Comparison of ENCODE assay signal across 1 cellular context in the genomic region with DNA sequence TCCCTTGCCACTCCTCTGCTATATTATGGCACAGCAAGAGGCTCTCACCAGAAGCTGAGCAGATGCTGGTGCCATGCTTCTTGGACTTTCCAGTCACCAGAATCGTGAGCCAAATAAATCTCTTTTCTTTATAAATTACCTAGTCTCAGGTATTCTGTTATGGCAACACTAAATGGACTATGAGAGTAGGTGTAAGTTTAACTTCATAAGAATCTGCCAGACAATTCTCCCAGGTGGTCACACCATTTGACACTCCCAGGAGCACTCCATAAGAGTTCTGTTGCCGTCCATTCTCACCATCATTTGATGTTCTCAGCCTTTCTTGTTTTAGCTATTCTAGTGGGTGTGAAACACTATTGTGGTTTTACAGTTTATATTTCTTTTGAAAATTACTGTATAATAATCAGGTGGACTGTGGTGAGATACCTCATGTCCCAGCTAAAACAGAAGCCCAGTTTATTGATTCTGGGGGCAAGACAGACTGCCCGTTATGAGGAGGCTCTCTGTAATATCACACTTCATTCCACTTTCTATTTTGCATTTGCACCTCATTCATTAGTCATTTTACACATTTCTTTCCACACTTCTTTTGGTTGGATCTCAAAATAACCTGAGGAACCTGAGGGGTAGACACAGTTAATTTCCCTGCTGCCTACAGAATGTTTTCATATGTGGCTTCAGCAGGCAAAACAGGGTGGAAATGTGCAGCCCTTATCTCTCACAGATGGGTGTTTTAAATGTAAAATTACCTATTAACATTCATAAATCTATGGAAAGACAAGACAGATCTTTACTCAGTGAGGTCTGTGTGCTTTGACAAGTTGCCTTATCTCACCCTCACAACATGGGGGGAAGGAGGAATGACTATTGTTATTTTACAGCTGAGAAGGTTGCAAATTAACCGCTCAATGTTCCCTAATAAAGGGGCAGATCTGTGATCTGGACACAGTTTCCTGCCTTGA.
TF ChIP-seq lines count a peak whose summit lies in the region.

No MANE protein-coding gene starts in this region.

TF ChIP-seq in K562, 482 proteins besides CTCF, POLR2A, EP300 and RAD21 (continued from another document and continues in another):
- TF ChIP-seq, protein P1, sequence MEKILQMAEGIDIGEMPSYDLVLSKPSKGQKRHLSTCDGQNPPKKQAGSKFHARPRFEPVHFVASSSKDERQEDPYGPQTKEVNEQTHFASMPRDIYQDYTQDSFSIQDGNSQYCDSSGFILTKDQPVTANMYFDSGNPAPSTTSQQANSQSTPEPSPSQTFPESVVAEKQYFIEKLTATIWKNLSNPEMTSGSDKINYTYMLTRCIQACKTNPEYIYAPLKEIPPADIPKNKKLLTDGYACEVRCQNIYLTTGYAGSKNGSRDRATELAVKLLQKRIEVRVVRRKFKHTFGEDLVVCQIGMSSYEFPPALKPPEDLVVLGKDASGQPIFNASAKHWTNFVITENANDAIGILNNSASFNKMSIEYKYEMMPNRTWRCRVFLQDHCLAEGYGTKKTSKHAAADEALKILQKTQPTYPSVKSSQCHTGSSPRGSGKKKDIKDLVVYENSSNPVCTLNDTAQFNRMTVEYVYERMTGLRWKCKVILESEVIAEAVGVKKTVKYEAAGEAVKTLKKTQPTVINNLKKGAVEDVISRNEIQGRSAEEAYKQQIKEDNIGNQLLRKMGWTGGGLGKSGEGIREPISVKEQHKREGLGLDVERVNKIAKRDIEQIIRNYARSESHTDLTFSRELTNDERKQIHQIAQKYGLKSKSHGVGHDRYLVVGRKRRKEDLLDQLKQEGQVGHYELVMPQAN (IDR thresholded peaks at IDR 0.05; ENCODE audit: borderline replicate concordance), result no peak
- TF ChIP-seq ZNF175 (CRISPR knock-in tag; IDR thresholded peaks at IDR 0.05; ENCODE audit: low read depth) (peak; percentile 95), ZNF324 (CRISPR knock-in tag; IDR thresholded peaks at IDR 0.05) (no peak), SMARCA5 (IDR thresholded peaks at IDR 0.05) (no peak), MEF2A (IDR thresholded peaks at IDR 0.05; ENCODE audit: control insufficient read depth, low read depth, low read length) (no peak), NEUROD1 (IDR thresholded peaks at IDR 0.05; ENCODE audit: borderline replicate concordance, low read depth, low read length, partially characterized antibody) (peak; percentile 59), FOS (IDR thresholded peaks at IDR 0.05; ENCODE audit: extremely low read depth, insufficient read length) (no peak), SMARCA4 (IDR thresholded peaks at IDR 0.05) (peak; percentile 99), ETV5 (CRISPR knock-in tag; IDR thresholded peaks at IDR 0.05; ENCODE audit: low read depth) (peak; percentile 72; the same call in 1 of the 2 replicates), ZFP30 (CRISPR knock-in tag; IDR thresholded peaks at IDR 0.05; ENCODE audit: borderline replicate concordance) (no peak), CREM (IDR thresholded peaks at IDR 0.05; ENCODE audit: low read depth) (peak; percentile 82), HDAC2 (IDR thresholded peaks at IDR 0.05) (peak; percentile 91), SAP30 (IDR thresholded peaks at IDR 0.05; ENCODE audit: borderline replicate concordance, insufficient read depth, low read depth, low read length, poor library complexity, severe bottlenecking) (no peak), ZNF644 (tag; IDR thresholded peaks at IDR 0.05; ENCODE audit: low read depth) (peak; percentile 96), HDAC8 (tag; IDR thresholded peaks at IDR 0.05) (no peak), ZNF445 (CRISPR knock-in tag; IDR thresholded peaks at IDR 0.05; ENCODE audit: low read depth) (no peak), ZNF253 (CRISPR knock-in tag; conservative IDR thresholded peaks at IDR 0.05) (no peak), KAT2B (IDR thresholded peaks at IDR 0.05; ENCODE audit: low read depth, low read length) (no peak), ZNF696 (CRISPR knock-in tag; conservative IDR thresholded peaks at IDR 0.05) (0 out of 2 replicates have a peak, but pooled peaks have one; percentile 9), RBM22 (IDR thresholded peaks at IDR 0.05; ENCODE audit: low read depth, low read length, poor library complexity, severe bottlenecking) (no peak), ZNF75A (CRISPR knock-in tag; IDR thresholded peaks at IDR 0.05) (no peak), KLF6 (CRISPR knock-in tag; IDR thresholded peaks at IDR 0.05; ENCODE audit: borderline replicate concordance) (no peak; the same call in 1 of the 2 replicates), ZNF785 (CRISPR knock-in tag; IDR thresholded peaks at IDR 0.05) (no peak), XRCC5 (IDR thresholded peaks at IDR 0.05; ENCODE audit: low read depth, low read length) (no peak), ZNF57 (CRISPR knock-in tag; IDR thresholded peaks at IDR 0.05) (no peak), POLR2AphosphoS5 (IDR thresholded peaks at IDR 0.05; ENCODE audit: control insufficient read depth, insufficient read depth, low read depth, low read length) (peak; percentile 90), GABPA (tag; conservative IDR thresholded peaks at IDR 0.05; ENCODE audit: low read depth) (peak; percentile 38)
- TF ChIP-seq, protein P2, sequence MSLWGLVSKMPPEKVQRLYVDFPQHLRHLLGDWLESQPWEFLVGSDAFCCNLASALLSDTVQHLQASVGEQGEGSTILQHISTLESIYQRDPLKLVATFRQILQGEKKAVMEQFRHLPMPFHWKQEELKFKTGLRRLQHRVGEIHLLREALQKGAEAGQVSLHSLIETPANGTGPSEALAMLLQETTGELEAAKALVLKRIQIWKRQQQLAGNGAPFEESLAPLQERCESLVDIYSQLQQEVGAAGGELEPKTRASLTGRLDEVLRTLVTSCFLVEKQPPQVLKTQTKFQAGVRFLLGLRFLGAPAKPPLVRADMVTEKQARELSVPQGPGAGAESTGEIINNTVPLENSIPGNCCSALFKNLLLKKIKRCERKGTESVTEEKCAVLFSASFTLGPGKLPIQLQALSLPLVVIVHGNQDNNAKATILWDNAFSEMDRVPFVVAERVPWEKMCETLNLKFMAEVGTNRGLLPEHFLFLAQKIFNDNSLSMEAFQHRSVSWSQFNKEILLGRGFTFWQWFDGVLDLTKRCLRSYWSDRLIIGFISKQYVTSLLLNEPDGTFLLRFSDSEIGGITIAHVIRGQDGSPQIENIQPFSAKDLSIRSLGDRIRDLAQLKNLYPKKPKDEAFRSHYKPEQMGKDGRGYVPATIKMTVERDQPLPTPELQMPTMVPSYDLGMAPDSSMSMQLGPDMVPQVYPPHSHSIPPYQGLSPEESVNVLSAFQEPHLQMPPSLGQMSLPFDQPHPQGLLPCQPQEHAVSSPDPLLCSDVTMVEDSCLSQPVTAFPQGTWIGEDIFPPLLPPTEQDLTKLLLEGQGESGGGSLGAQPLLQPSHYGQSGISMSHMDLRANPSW (CRISPR knock-in tag; IDR thresholded peaks at IDR 0.05), result no peak
- TF ChIP-seq, protein P3, sequence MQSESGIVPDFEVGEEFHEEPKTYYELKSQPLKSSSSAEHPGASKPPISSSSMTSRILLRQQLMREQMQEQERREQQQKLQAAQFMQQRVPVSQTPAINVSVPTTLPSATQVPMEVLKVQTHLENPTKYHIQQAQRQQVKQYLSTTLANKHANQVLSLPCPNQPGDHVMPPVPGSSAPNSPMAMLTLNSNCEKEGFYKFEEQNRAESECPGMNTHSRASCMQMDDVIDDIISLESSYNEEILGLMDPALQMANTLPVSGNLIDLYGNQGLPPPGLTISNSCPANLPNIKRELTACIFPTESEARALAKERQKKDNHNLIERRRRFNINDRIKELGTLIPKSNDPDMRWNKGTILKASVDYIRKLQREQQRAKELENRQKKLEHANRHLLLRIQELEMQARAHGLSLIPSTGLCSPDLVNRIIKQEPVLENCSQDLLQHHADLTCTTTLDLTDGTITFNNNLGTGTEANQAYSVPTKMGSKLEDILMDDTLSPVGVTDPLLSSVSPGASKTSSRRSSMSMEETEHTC (IDR thresholded peaks at IDR 0.05), result peak; percentile 10; the same call in 1 of the 2 replicates
- TF ChIP-seq, protein P4, sequence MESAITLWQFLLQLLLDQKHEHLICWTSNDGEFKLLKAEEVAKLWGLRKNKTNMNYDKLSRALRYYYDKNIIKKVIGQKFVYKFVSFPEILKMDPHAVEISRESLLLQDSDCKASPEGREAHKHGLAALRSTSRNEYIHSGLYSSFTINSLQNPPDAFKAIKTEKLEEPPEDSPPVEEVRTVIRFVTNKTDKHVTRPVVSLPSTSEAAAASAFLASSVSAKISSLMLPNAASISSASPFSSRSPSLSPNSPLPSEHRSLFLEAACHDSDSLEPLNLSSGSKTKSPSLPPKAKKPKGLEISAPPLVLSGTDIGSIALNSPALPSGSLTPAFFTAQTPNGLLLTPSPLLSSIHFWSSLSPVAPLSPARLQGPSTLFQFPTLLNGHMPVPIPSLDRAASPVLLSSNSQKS (CRISPR knock-in tag; IDR thresholded peaks at IDR 0.05), result no peak
- TF ChIP-seq, protein P5, sequence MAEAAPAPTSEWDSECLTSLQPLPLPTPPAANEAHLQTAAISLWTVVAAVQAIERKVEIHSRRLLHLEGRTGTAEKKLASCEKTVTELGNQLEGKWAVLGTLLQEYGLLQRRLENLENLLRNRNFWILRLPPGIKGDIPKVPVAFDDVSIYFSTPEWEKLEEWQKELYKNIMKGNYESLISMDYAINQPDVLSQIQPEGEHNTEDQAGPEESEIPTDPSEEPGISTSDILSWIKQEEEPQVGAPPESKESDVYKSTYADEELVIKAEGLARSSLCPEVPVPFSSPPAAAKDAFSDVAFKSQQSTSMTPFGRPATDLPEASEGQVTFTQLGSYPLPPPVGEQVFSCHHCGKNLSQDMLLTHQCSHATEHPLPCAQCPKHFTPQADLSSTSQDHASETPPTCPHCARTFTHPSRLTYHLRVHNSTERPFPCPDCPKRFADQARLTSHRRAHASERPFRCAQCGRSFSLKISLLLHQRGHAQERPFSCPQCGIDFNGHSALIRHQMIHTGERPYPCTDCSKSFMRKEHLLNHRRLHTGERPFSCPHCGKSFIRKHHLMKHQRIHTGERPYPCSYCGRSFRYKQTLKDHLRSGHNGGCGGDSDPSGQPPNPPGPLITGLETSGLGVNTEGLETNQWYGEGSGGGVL (CRISPR knock-in tag; IDR thresholded peaks at IDR 0.05), result no peak
- TF ChIP-seq, protein P6, sequence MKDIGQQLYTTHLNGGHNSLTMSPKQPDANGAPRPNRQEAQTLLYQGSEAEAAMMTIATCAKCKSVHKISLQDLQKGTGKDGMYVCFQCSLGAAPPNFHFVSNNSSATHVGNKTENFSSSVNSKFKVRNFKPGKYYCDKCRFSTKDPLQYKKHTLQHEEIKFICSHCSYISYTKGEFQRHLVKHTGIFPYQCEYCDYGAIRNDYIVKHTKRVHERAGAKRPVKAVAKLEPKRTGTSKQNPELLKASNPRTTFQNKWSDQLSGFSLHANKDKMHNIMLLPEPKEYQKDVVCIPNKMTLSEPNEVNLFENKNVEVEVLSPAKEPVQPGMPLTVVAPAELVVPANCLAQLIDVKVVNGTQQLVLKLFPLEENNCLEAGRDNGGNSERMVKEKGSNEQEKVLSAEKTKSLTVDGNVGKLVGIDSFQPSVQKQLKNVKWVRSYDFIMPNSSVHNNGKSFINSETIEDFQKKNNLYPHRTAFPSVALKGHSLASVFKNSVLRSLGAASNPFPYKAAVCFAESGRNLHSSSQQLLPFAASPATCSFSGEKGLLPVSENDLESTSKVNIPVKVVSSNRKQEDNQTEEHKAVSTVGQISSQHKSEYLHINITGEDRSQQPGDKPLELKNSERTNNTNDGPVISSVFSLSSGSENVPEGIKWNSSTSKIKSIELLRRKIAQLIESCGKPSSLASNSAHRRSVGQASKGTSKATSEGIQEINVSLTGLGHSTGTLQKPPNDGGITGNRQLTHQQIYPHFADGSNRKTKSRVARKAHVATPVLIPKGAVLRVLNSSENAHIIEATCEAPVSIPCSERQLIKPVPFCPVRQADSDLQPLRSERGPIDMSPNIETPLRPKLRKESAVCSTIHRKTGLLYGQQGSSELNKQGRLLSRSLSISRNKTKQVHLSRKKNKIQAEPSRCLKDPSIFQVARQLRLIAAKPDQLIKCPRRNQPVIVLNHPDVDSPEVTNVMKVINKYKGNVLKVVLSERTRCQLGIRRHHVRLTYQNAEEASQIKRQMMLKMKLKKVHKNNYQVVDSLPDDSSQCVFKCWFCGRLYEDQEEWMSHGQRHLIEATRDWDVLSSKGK (CRISPR knock-in tag; IDR thresholded peaks at IDR 0.05), result no peak
- TF ChIP-seq, protein P7, sequence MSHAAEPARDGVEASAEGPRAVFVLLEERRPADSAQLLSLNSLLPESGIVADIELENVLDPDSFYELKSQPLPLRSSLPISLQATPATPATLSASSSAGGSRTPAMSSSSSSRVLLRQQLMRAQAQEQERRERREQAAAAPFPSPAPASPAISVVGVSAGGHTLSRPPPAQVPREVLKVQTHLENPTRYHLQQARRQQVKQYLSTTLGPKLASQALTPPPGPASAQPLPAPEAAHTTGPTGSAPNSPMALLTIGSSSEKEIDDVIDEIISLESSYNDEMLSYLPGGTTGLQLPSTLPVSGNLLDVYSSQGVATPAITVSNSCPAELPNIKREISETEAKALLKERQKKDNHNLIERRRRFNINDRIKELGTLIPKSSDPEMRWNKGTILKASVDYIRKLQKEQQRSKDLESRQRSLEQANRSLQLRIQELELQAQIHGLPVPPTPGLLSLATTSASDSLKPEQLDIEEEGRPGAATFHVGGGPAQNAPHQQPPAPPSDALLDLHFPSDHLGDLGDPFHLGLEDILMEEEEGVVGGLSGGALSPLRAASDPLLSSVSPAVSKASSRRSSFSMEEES (CRISPR knock-in tag; IDR thresholded peaks at IDR 0.05), result no peak
- TF ChIP-seq, protein P8, sequence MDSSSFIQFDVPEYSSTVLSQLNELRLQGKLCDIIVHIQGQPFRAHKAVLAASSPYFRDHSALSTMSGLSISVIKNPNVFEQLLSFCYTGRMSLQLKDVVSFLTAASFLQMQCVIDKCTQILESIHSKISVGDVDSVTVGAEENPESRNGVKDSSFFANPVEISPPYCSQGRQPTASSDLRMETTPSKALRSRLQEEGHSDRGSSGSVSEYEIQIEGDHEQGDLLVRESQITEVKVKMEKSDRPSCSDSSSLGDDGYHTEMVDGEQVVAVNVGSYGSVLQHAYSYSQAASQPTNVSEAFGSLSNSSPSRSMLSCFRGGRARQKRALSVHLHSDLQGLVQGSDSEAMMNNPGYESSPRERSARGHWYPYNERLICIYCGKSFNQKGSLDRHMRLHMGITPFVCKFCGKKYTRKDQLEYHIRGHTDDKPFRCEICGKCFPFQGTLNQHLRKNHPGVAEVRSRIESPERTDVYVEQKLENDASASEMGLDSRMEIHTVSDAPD (CRISPR knock-in tag; IDR thresholded peaks at IDR 0.05), result peak; percentile 37; the same call in 1 of the 2 replicates
- TF ChIP-seq, protein P9, sequence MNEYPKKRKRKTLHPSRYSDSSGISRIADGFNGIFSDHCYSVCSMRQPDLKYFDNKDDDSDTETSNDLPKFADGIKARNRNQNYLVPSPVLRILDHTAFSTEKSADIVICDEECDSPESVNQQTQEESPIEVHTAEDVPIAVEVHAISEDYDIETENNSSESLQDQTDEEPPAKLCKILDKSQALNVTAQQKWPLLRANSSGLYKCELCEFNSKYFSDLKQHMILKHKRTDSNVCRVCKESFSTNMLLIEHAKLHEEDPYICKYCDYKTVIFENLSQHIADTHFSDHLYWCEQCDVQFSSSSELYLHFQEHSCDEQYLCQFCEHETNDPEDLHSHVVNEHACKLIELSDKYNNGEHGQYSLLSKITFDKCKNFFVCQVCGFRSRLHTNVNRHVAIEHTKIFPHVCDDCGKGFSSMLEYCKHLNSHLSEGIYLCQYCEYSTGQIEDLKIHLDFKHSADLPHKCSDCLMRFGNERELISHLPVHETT (CRISPR knock-in tag; conservative IDR thresholded peaks at IDR 0.05 in 1 of 2, IDR thresholded peaks at IDR 0.05 in 1 of 2), result peak in 1 of 2 experiments; percentile 85; a peak in 2 of 4 replicates
- TF ChIP-seq, protein P10, sequence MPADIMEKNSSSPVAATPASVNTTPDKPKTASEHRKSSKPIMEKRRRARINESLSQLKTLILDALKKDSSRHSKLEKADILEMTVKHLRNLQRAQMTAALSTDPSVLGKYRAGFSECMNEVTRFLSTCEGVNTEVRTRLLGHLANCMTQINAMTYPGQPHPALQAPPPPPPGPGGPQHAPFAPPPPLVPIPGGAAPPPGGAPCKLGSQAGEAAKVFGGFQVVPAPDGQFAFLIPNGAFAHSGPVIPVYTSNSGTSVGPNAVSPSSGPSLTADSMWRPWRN (IDR thresholded peaks at IDR 0.05; ENCODE audit: low read depth), result peak; percentile 88
